In the genomic region with DNA sequence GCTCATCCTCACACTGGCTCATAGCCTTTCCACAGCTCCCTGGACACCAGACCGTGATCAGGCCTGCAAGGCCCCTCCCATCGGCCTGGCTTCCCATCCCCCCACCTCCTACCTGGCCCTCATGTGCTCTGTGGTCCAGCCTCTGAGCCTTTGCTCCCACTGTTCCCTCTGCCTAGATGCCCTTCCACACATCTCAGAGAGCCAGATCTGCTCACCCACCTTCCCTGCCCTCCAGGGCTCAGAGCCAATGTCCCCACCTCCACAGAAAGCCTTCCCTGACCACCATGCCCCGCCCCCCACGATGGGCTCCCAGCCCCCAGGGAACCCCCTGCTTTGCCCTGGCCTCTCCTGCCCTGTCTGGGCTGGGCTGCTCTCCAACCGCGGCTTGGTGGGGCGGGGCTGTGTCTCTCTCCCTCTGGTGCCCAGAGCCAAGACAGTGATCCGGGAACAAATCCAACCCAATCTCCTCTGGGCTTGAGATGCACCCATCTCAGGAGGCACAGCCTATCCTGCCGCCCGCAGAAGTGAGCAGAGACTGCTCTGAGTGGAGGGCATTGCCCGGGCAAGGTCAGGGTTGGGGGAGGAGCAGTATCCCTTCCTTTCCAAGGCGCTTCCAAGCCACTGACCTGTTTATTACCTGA, we compare ENCODE assay signal across 7 cellular contexts. TPM values are rescaled to one million over a fixed set of nuclear protein-coding genes. Genes with fewer than 3 reads are reported as not detected.
DNase-seq lines count a peak whose midpoint lies in the region; ATAC-seq and TF ChIP-seq lines count a peak whose summit lies in the region.

No MANE protein-coding gene starts in this region.

- peaks cover 0 to 8% of the 10 kb centered on the region in 2 experiments; a peak in 1 of 3 replicates for H3K36me3 ChIP-seq in HEK293 (ENCODE audit: control insufficient read depth in 2 of 2, insufficient read depth in 1 of 2, low read length in 2 of 2)

- H3K27me3 Mint-ChIP-seq in activated T-cell treated with anti-CD3 and anti-CD28 coated beads, Interleukin-2, amount 50 U/mL, for 72 hours (ENCODE audit: low read depth): no peaks in the 10 kb centered on the region

- peak overlapping the region; percentile 84 for H3K27ac Mint-ChIP-seq in activated T-cell treated with anti-CD3 and anti-CD28 coated beads, Interleukin-2, amount 50 U/mL, for 72 hours

- no peak for DNase-seq in activated T-cell treated with anti-CD3 and anti-CD28 coated beads, Interleukin-2, amount 50 U/mL, for 72 hours
- peak; percentile 79 for DNase-seq in Right ventricle myocardium superior
- peak in 6 of 10 donors; percentile 32 to 92 (median 68) for DNase-seq in posterior cingulate gyrus

- no peak for TF ChIP-seq CTCF in HEK293 (tag by site-specific recombination; IDR thresholded peaks at IDR 0.05)

- H3K4me1 ChIP-seq in HEK293 (ENCODE audit: control insufficient read depth, insufficient read depth, low read length): 0 out of 2 replicates have a peak, but pooled peaks cover 2% of the 10 kb centered on the region

- no peak overlapping the region for H3K4me3 ChIP-seq in HEK293 (ENCODE audit: low read depth, low read length)

- intact Hi-C loops in Right ventricle myocardium superior (cut with DNase I): no loop called here
- intact Hi-C loops in posterior cingulate gyrus (cut with DNase I): loop anchor here (5.0 kb wide), 1 partner anchor 35 kb away; the partner anchor contains the start of gene CARD19

- no peak for ATAC-seq in activated T-cell treated with anti-CD3 and anti-CD28 coated beads, Interleukin-2, amount 50 U/mL, for 72 hours (replicated peaks in 1 of 2)
- ATAC-seq in Right ventricle myocardium superior (ENCODE audit: poor library complexity): peak; percentile 48
- no peak for ATAC-seq in HG03025 (IDR thresholded peaks at IDR 0.05; ENCODE audit: low FRiP score, unreplicated experiment)
- no peak for ATAC-seq in GM18520 (IDR thresholded peaks at IDR 0.05; ENCODE audit: unreplicated experiment)
- no peak for ATAC-seq in GM21717 (IDR thresholded peaks at IDR 0.05; ENCODE audit: unreplicated experiment)

- H3K36me3 Mint-ChIP-seq in activated T-cell treated with anti-CD3 and anti-CD28 coated beads, Interleukin-2, amount 50 U/mL, for 72 hours (ENCODE audit: insufficient read depth in 2 of 2): peaks cover 4% of the 10 kb centered on the region in 2 donors

- H3K9me3 Mint-ChIP-seq in activated T-cell treated with anti-CD3 and anti-CD28 coated beads, Interleukin-2, amount 50 U/mL, for 72 hours: no peaks in the 10 kb centered on the region

- H3K4me3 Mint-ChIP-seq in activated T-cell treated with anti-CD3 and anti-CD28 coated beads, Interleukin-2, amount 50 U/mL, for 72 hours: peak overlapping the region; percentile 94 to 96

- H3K9me3 ChIP-seq in HEK293 (ENCODE audit: control insufficient read depth, insufficient read depth, low read depth, low read length): no peaks in the 10 kb centered on the region

- H3K27ac ChIP-seq in HEK293 (ENCODE audit: extremely low read depth, low read depth, low read length): no peak overlapping the region

- CTCF ChIA-PET in HEK293 (lab: Yijun Ruan, JAX): interaction anchor here (0.6 to 3.1 kb wide), 5 partner anchors 12 to 257 kb away, joined by 4 to 15 read pairs (median 4); no protein-coding TSS in a partner anchor

- H3K4me1 Mint-ChIP-seq in activated T-cell treated with anti-CD3 and anti-CD28 coated beads, Interleukin-2, amount 50 U/mL, for 72 hours (ENCODE audit: low read depth): peaks cover 86% of the 10 kb centered on the region

- POLR2A ChIA-PET in HEK293 (lab: Yijun Ruan, JAX): no interaction called here

TF ChIP-seq in HEK293, 187 proteins besides CTCF, POLR2A, EP300 and RAD21:
- TF ChIP-seq ZBTB8A (tag by site-specific recombination; IDR thresholded peaks at IDR 0.05) (0 out of 2 replicates have a peak, but pooled peaks have one; percentile 24), ZNF248 (tag by site-specific recombination; IDR thresholded peaks at IDR 0.05) (no peak), ZNF521 (tag by site-specific recombination; IDR thresholded peaks at IDR 0.05) (no peak), ZNF670 (tag by site-specific recombination; IDR thresholded peaks at IDR 0.05; ENCODE audit: low read depth) (no peak), ZNF354C (tag by site-specific recombination; IDR thresholded peaks at IDR 0.05; ENCODE audit: borderline replicate concordance, low read depth) (no peak), ZNF121 (tag by site-specific recombination; IDR thresholded peaks at IDR 0.05) (0 out of 2 replicates have a peak, but pooled peaks have one; percentile 9), GLIS1 (tag by site-specific recombination; IDR thresholded peaks at IDR 0.05) (peak; percentile 80), ZNF114 (tag by site-specific recombination; IDR thresholded peaks at IDR 0.05) (no peak), KLF9 (tag by site-specific recombination; IDR thresholded peaks at IDR 0.05; ENCODE audit: low read depth) (peak; percentile 12; the same call in 1 of the 2 replicates), KLF8 (tag by site-specific recombination; IDR thresholded peaks at IDR 0.05) (no peak), ZNF488 (tag by site-specific recombination; IDR thresholded peaks at IDR 0.05) (no peak), GLIS2 (tag by site-specific recombination; IDR thresholded peaks at IDR 0.05) (peak; percentile 39), ZNF341 (tag by site-specific recombination; IDR thresholded peaks at IDR 0.05; ENCODE audit: low read depth) (no peak)
- TF ChIP-seq, protein P1, sequence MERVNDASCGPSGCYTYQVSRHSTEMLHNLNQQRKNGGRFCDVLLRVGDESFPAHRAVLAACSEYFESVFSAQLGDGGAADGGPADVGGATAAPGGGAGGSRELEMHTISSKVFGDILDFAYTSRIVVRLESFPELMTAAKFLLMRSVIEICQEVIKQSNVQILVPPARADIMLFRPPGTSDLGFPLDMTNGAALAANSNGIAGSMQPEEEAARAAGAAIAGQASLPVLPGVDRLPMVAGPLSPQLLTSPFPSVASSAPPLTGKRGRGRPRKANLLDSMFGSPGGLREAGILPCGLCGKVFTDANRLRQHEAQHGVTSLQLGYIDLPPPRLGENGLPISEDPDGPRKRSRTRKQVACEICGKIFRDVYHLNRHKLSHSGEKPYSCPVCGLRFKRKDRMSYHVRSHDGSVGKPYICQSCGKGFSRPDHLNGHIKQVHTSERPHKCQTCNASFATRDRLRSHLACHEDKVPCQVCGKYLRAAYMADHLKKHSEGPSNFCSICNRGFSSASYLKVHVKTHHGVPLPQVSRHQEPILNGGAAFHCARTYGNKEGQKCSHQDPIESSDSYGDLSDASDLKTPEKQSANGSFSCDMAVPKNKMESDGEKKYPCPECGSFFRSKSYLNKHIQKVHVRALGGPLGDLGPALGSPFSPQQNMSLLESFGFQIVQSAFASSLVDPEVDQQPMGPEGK (tag by site-specific recombination; IDR thresholded peaks at IDR 0.05): 0 out of 2 replicates have a peak, but pooled peaks have one; percentile 27

RNA-seq across cellular contexts. Expression of gene NINJ1, which starts 1.6 kb away (rescaled TPM):
- 100 to 1,000 TPM; 121 to 124 TPM for total RNA-seq in activated T-cell treated with anti-CD3 and anti-CD28 coated beads, Interleukin-2, amount 50 U/mL, for 72 hours
- total RNA-seq in Right ventricle myocardium superior: 49.2 TPM

RNA-seq across cellular contexts. Expression of gene CARD19, which starts 36.4 kb away (rescaled TPM):
- total RNA-seq in activated T-cell treated with anti-CD3 and anti-CD28 coated beads, Interleukin-2, amount 50 U/mL, for 72 hours: 10 to 100 TPM; 65.7 to 70.0 TPM
- total RNA-seq in Right ventricle myocardium superior: 27.5 TPM

RNA-seq across cellular contexts. Expression of gene WNK2, which starts 51.5 kb away (rescaled TPM):
- total RNA-seq in activated T-cell treated with anti-CD3 and anti-CD28 coated beads, Interleukin-2, amount 50 U/mL, for 72 hours: 1 to 10 TPM in 1 of 2 donors, under 1 TPM in 1; 0.70 to 1.1 TPM
- total RNA-seq in Right ventricle myocardium superior: 222 TPM

Comparison
In these comparisons a context has a peak if more than half of its experiments do, and no peak if none do; other contexts are left out.
1. DNase-seq: peak in Right ventricle myocardium superior (single experiment) and posterior cingulate gyrus (6 of 10); none in activated T-cell treated with anti-CD3 and anti-CD28 coated beads, Interleukin-2, amount 50 U/mL, for 72 hours (0 of 2).
2. RNA of gene WNK2, which starts 51.5 kb away (total RNA-seq): 222 TPM in Right ventricle myocardium superior (single experiment); 0.70 to 1.1 TPM in activated T-cell treated with anti-CD3 and anti-CD28 coated beads, Interleukin-2, amount 50 U/mL, for 72 hours; every median in the first group is over 100 times any median in the second.